ENCODE assay signal across 10 cellular contexts in genomic region chr6:167968091-167968490, GRCh38. TPM values are rescaled to one million over a fixed set of nuclear protein-coding genes. Genes with fewer than 3 reads are reported as not detected.
DNase-seq lines count a peak whose midpoint lies in the region; ATAC-seq and TF ChIP-seq lines count a peak whose summit lies in the region.
"Had no signal": no experiment of that assay in that cellular context is flagged by ENCODE, and none has a peak within 500 bp of the region (broad histone marks: within the 10 kb centered on the region; RNA-seq: fewer than 3 reads in every experiment).

No MANE protein-coding gene starts in this region.

- CTCF ChIA-PET in A673 (lab: Charles Lee) = no interaction called here
- CTCF ChIA-PET in SK-N-SH (lab: Yijun Ruan, JAX) = interaction anchor here (0.5 to 1.9 kb wide), 19 partner anchors 8 to 492 kb away, joined by 3 to 9 read pairs (median 4); no protein-coding TSS in a partner anchor

- H3K9me2 ChIP-seq in SK-N-SH = no peaks in the 10 kb centered on the region

- H3K4me3 ChIP-seq in A673 (ENCODE audit: low read depth, low read length, poor library complexity, severe bottlenecking) (no peak overlapping the region), GM12865 (ENCODE audit: low read depth, low read length) (no peak overlapping the region), SK-N-SH (ENCODE audit: low read depth in 2 of 2, low read length in 1 of 2) (peak overlapping the region in 1 of 2 experiments; percentile 39; a peak in 1 of 4 replicates)

- H3K4me1 ChIP-seq in A673 (ENCODE audit: insufficient read depth, low read length, poor library complexity, severe bottlenecking) (no peaks in the 10 kb centered on the region), SK-N-SH (ENCODE audit: control insufficient read depth in 1 of 2, insufficient read depth in 2 of 2, low read depth in 1 of 2, low read length in 1 of 2) (no peaks in the 10 kb centered on the region)

- peaks cover 9% of the 10 kb centered on the region for H3K36me3 Mint-ChIP-seq in glutamatergic neuron (ENCODE audit: unreplicated experiment)

- H3K27ac ChIP-seq in A673 (ENCODE audit: low read depth, low read length, poor library complexity, severe bottlenecking) (no peak overlapping the region), SK-N-SH (ENCODE audit: low read depth in 2 of 2, low read length in 1 of 2) (no peak overlapping the region), caudate nucleus (ENCODE audit: low read depth, low read length) (no peak overlapping the region)

- no peak overlapping the region for H2AFZ ChIP-seq in SK-N-SH (ENCODE audit: low read depth)

- no peak for TF ChIP-seq EP300 in SK-N-SH (IDR thresholded peaks at IDR 0.05; ENCODE audit: borderline replicate concordance in 1 of 2, low read depth in 1 of 2, low read length in 1 of 2)

- H3K4me2 ChIP-seq in SK-N-SH = no peak overlapping the region

- no peaks in the 10 kb centered on the region for H3F3A ChIP-seq in SK-N-SH (replicated peaks; ENCODE audit: insufficient read depth)

- no peak for ATAC-seq in GM21786 (IDR thresholded peaks at IDR 0.05; ENCODE audit: unreplicated experiment)
- ATAC-seq: T-helper 17 cell had no signal

- H3K4me3 Mint-ChIP-seq in glutamatergic neuron (ENCODE audit: unreplicated experiment) = no peak overlapping the region

- no peak overlapping the region for H3K9ac ChIP-seq in SK-N-SH

- H3K27me3 ChIP-seq in A673 (replicated peaks; ENCODE audit: insufficient read depth, low read depth, low read length, poor library complexity) = no peaks in the 10 kb centered on the region
- H3K27me3 ChIP-seq in SK-N-SH (ENCODE audit: insufficient read depth) = no peaks in the 10 kb centered on the region

- TF ChIP-seq RAD21 in SK-N-SH (IDR thresholded peaks at IDR 0.05; ENCODE audit: low read length) = peak; percentile 43

- peak overlapping the region; percentile 69 for H3K27ac Mint-ChIP-seq in glutamatergic neuron (ENCODE audit: unreplicated experiment)
- H3K27ac Mint-ChIP-seq: T-helper 17 cell had no signal

- peaks cover 19% of the 10 kb centered on the region for H3K4me1 Mint-ChIP-seq in glutamatergic neuron (ENCODE audit: low read depth, unreplicated experiment)

- H3K9me3 Mint-ChIP-seq in glutamatergic neuron (ENCODE audit: unreplicated experiment) = peaks cover 10% of the 10 kb centered on the region

- H3K9me3 ChIP-seq in A673 (ENCODE audit: low read depth, low read length, poor library complexity, severe bottlenecking) (no peaks in the 10 kb centered on the region), SK-N-SH (no peaks in the 10 kb centered on the region)

- TF ChIP-seq CTCF in A673 (conservative IDR thresholded peaks at IDR 0.05; ENCODE audit: low read depth, low read length) = peak; percentile 77
- TF ChIP-seq CTCF in GM12865 (IDR thresholded peaks at IDR 0.05; ENCODE audit: insufficient read depth, low read depth, low read length, missing control alignments) = peak; percentile 25
- peak; percentile 56 for TF ChIP-seq CTCF in SK-N-SH (IDR thresholded peaks at IDR 0.05)
- peak; percentile 66 for TF ChIP-seq CTCF in glutamatergic neuron (IDR thresholded peaks at IDR 0.05; ENCODE audit: partially characterized antibody, unreplicated experiment)

- H4K20me1 ChIP-seq in SK-N-SH (ENCODE audit: insufficient read depth) = no peaks in the 10 kb centered on the region

- WGBS in SK-N-SH (ENCODE audit: low lambda C conversion rate) = 85% methylated on average over 6 of the region's 6 CpGs

- H3K27me3 Mint-ChIP-seq in glutamatergic neuron (ENCODE audit: unreplicated experiment) = peaks cover 9% of the 10 kb centered on the region
- H3K27me3 Mint-ChIP-seq: T-helper 17 cell had no signal

- BruUV-seq in A673 (replicated peaks; lab: Mats Ljungman, UMichigan) = no TSS peak

- no peaks in the 10 kb centered on the region for H3K79me2 ChIP-seq in SK-N-SH (ENCODE audit: insufficient read depth)

- intact Hi-C loops in A673 (cut with micrococcal nuclease; ENCODE audit: unreplicated experiment) = no loop called here

- DNase-seq in A673 (ENCODE audit: low spot score) = peak; percentile 53
- DNase-seq in GM12865 (ENCODE audit: low read depth) = no peak
- peak; percentile 55 for DNase-seq in SK-N-SH
- peak; percentile 76 for DNase-seq in glutamatergic neuron
- DNase-seq in caudate nucleus (lab: John Stamatoyannopoulos, UW) = no peak
- DNase-seq in activated effector memory CD4-positive, alpha-beta T cell treated with anti-CD3 and anti-CD28 coated beads, Interleukin-2, amount 50 U/mL, for 16 hours = no peak
- DNase-seq in NCI-H2196 (lab: John Stamatoyannopoulos, UW; ENCODE audit: unreplicated experiment) = no peak
- DNase-seq: T-helper 17 cell had no signal

- POLR2A ChIA-PET in A673 (lab: Charles Lee; ENCODE audit: low non-redundant PET) (no interaction called here), SK-N-SH (lab: Yijun Ruan, JAX) (no interaction called here)

- H3K36me3 ChIP-seq in A673 (ENCODE audit: insufficient read depth, low read length, poor library complexity, severe bottlenecking) (peaks cover 24% of the 10 kb centered on the region), SK-N-SH (replicated peaks in 1 of 2; ENCODE audit: control insufficient read depth in 1 of 2, insufficient read depth in 2 of 2, low read length in 1 of 2) (peaks cover 18 to 60% of the 10 kb centered on the region in 2 experiments)

TF ChIP-seq in SK-N-SH, 30 proteins besides CTCF, POLR2A, EP300 and RAD21:
- TF ChIP-seq EZH2phosphoT487 (IDR thresholded peaks at IDR 0.05; ENCODE audit: borderline replicate concordance, low read depth) (no peak), GABPA (IDR thresholded peaks at IDR 0.05; ENCODE audit: low read depth) (no peak), SMC3 (IDR thresholded peaks at IDR 0.05; ENCODE audit: low read depth, low read length) (no peak), SIN3A (IDR thresholded peaks at IDR 0.05; ENCODE audit: borderline replicate concordance, low read depth, low read length) (no peak), FOXJ3 (CRISPR knock-in tag; IDR thresholded peaks at IDR 0.05) (no peak)
- TF ChIP-seq, protein P1, sequence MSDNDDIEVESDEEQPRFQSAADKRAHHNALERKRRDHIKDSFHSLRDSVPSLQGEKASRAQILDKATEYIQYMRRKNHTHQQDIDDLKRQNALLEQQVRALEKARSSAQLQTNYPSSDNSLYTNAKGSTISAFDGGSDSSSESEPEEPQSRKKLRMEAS (IDR thresholded peaks at IDR 0.05; ENCODE audit: low read depth) = no peak

RNA-seq across cellular contexts. Expression of gene KIF25, which starts 29.4 kb away (rescaled TPM):
- total RNA-seq in A673 (2021) (0.39 and 1.2 TPM in 2 replicates), glutamatergic neuron (ENCODE audit: unreplicated experiment) (not detected)
- polyA plus RNA-seq in SK-N-SH (2012; rRNA removed) = not detected in 2 replicates
- polyA plus RNA-seq in SK-N-SH (2012; cell fraction: cytosol; rRNA removed) = not detected in 2 replicates
- polyA plus RNA-seq in SK-N-SH (2012; cell fraction: nucleus; rRNA removed) = 0.29 TPM in 1 of 2 replicates, not detected in the other
- total RNA-seq: glomerular endothelial cell, T-helper 17 cell had no signal

Comparison
In these comparisons a context has a peak if more than half of its experiments do, and no peak if none do; other contexts are left out.
1. DNase-seq: peak in A673 (single experiment), SK-N-SH (single experiment) and glutamatergic neuron (single experiment); none in GM12865 (single experiment), caudate nucleus (0 of 61), activated effector memory CD4-positive, alpha-beta T cell treated with anti-CD3 and anti-CD28 coated beads, Interleukin-2, amount 50 U/mL, for 16 hours (single experiment) and NCI-H2196 (single experiment).
2. CTCF ChIP-seq: peak in every context shown above with its lines; median percentile 77 in A673; 66 in glutamatergic neuron; 56 in SK-N-SH; 25 in GM12865.